Comparison of ENCODE assay signal across 19 cellular contexts in genomic region chr16:88593910-88594309, GRCh38. TPM values are rescaled to one million over a fixed set of nuclear protein-coding genes. Genes with fewer than 3 reads are reported as not detected.
A peak's percentile ranks its signal among the peaks of the same experiment; 100 is the strongest.
DNase-seq lines count a peak whose midpoint lies in the region; ATAC-seq and TF ChIP-seq lines count a peak whose summit lies in the region.
"Had no signal": no experiment of that assay in that cellular context is flagged by ENCODE, and none has a peak within 500 bp of the region (broad histone marks: within the 10 kb centered on the region; RNA-seq: fewer than 3 reads in every experiment).

No MANE protein-coding gene starts in this region.

- H3K4me3 ChIP-seq in CD4-positive, CD25-positive, alpha-beta regulatory T cell (ENCODE audit: low read depth, low read length) = no peak overlapping the region
- no peak overlapping the region for H3K4me3 ChIP-seq in upper lobe of right lung

- H3K4me3 Mint-ChIP-seq in CD4-positive, CD25-positive, alpha-beta regulatory T cell = peak overlapping the region in 2 of 4 donors; percentile 33 to 36
- no peak overlapping the region for H3K4me3 Mint-ChIP-seq in activated CD4-positive, alpha-beta memory T cell treated with anti-CD3 and anti-CD28 coated beads for 36 hours
- H3K4me3 Mint-ChIP-seq: B cell; CD8-positive, alpha-beta T cell; HFFc6 had no signal

- no peak for ATAC-seq in CD4-positive, CD25-positive, alpha-beta regulatory T cell (ENCODE audit: low read depth in 2 of 2)
- ATAC-seq in upper lobe of right lung = no peak
- no peak for ATAC-seq in HG02588 (IDR thresholded peaks at IDR 0.05; ENCODE audit: unreplicated experiment)
- ATAC-seq: CD8-positive, alpha-beta T cell had no signal

- no peak for TF ChIP-seq CTCF in upper lobe of right lung (IDR thresholded peaks at IDR 0.05)

- intact Hi-C loops in upper lobe of right lung (cut with DNase I) = no loop called here
- intact Hi-C loops in activated CD4-positive, alpha-beta memory T cell treated with anti-CD3 and anti-CD28 coated beads for 36 hours (cut with micrococcal nuclease) = loop anchor here (5.0 kb wide), 1 partner anchor 38 kb away; no protein-coding TSS in a partner anchor

- H3K9me3 Mint-ChIP-seq in CD4-positive, CD25-positive, alpha-beta regulatory T cell = no peaks in the 10 kb centered on the region
- H3K9me3 Mint-ChIP-seq in activated CD4-positive, alpha-beta memory T cell treated with anti-CD3 and anti-CD28 coated beads for 36 hours = no peaks in the 10 kb centered on the region
- H3K9me3 Mint-ChIP-seq: CD8-positive, alpha-beta T cell; HFFc6 had no signal

- peaks cover 22% of the 10 kb centered on the region for H3K36me3 Mint-ChIP-seq in CD4-positive, CD25-positive, alpha-beta regulatory T cell
- H3K36me3 Mint-ChIP-seq in activated CD4-positive, alpha-beta memory T cell treated with anti-CD3 and anti-CD28 coated beads for 36 hours = peaks cover 40% of the 10 kb centered on the region

- peaks cover 14 to 63% (median 41%) of the 10 kb centered on the region in 4 donors for H3K4me1 Mint-ChIP-seq in CD4-positive, CD25-positive, alpha-beta regulatory T cell
- peaks cover 39% of the 10 kb centered on the region for H3K4me1 Mint-ChIP-seq in activated CD4-positive, alpha-beta memory T cell treated with anti-CD3 and anti-CD28 coated beads for 36 hours (ENCODE audit: low read depth)

- H3K27ac Mint-ChIP-seq in CD4-positive, CD25-positive, alpha-beta regulatory T cell = peak overlapping the region; percentile 20 to 98 (median 90)
- H3K27ac Mint-ChIP-seq in activated CD4-positive, alpha-beta memory T cell treated with anti-CD3 and anti-CD28 coated beads for 36 hours = no peak overlapping the region
- H3K27ac Mint-ChIP-seq: B cell; CD8-positive, alpha-beta T cell; HFFc6 had no signal

- H3K9me3 ChIP-seq in CD4-positive, CD25-positive, alpha-beta regulatory T cell (ENCODE audit: control insufficient read depth in 2 of 2, low read length in 2 of 2) = no peaks in the 10 kb centered on the region
- H3K9me3 ChIP-seq in upper lobe of right lung = no peaks in the 10 kb centered on the region

- POLR2A ChIA-PET in activated CD4-positive, alpha-beta memory T cell treated with anti-CD3 and anti-CD28 coated beads for 36 hours (lab: Charles Lee) = no interaction called here

- H3K27me3 ChIP-seq in CD4-positive, CD25-positive, alpha-beta regulatory T cell (ENCODE audit: control insufficient read depth, insufficient read depth, low read length) = no peaks in the 10 kb centered on the region
- H3K27me3 ChIP-seq in layer of hippocampus (ENCODE audit: control insufficient read depth, insufficient read depth, low read length) = no peaks in the 10 kb centered on the region
- H3K27me3 ChIP-seq in upper lobe of right lung = no peaks in the 10 kb centered on the region

- peaks cover 22% of the 10 kb centered on the region for H3K36me3 ChIP-seq in CD4-positive, CD25-positive, alpha-beta regulatory T cell (ENCODE audit: control insufficient read depth, insufficient read depth, low read length)
- H3K36me3 ChIP-seq in upper lobe of right lung = peaks cover 25% of the 10 kb centered on the region

- no peak for DNase-seq in CD4-positive, CD25-positive, alpha-beta regulatory T cell
- DNase-seq in caudate nucleus (lab: John Stamatoyannopoulos, UW) (no peak), upper lobe of right lung (no peak)
- no peak for DNase-seq in activated CD4-positive, alpha-beta memory T cell treated with anti-CD3 and anti-CD28 coated beads for 36 hours
- DNase-seq: ACHN; CD8-positive, alpha-beta T cell; COR-L47; DMS153; DMS79 treated with DMSO at 0.1 percent for 48 hours; EL; HCEC 1CT; HFFc6 had no signal

- CTCF ChIA-PET in activated CD4-positive, alpha-beta memory T cell treated with anti-CD3 and anti-CD28 coated beads for 36 hours (lab: Charles Lee) = no interaction called here

- H3K4me1 ChIP-seq in CD4-positive, CD25-positive, alpha-beta regulatory T cell (ENCODE audit: control insufficient read depth, insufficient read depth, low read length, poor library complexity, severe bottlenecking) = peaks cover 45% of the 10 kb centered on the region
- H3K4me1 ChIP-seq in upper lobe of right lung = no peaks in the 10 kb centered on the region

- H3K27ac ChIP-seq in CD4-positive, CD25-positive, alpha-beta regulatory T cell (ENCODE audit: insufficient read depth, low read length, poor library complexity, severe bottlenecking) = peak overlapping the region; percentile 38
- H3K27ac ChIP-seq in caudate nucleus (ENCODE audit: low read depth, low read length) = peak overlapping the region; percentile 14
- H3K27ac ChIP-seq in layer of hippocampus (ENCODE audit: low read depth, low read length) = peak overlapping the region; percentile 74
- peak overlapping the region; percentile 73 for H3K27ac ChIP-seq in temporal lobe (ENCODE audit: low read depth, low read length)
- no peak overlapping the region for H3K27ac ChIP-seq in upper lobe of right lung
- H3K27ac ChIP-seq: C4-2B, HL-60 had no signal

- no peaks in the 10 kb centered on the region for H3K27me3 Mint-ChIP-seq in CD4-positive, CD25-positive, alpha-beta regulatory T cell
- H3K27me3 Mint-ChIP-seq in activated CD4-positive, alpha-beta memory T cell treated with anti-CD3 and anti-CD28 coated beads for 36 hours = no peaks in the 10 kb centered on the region
- H3K27me3 Mint-ChIP-seq: B cell had no signal

RNA-seq across cellular contexts. Expression of gene ZC3H18, which starts 23.7 kb away (rescaled TPM):
- 162 TPM for total RNA-seq in CD4-positive, CD25-positive, alpha-beta regulatory T cell
- 10 to 100 TPM; 10.9 to 15.3 (median 12.8) TPM for polyA plus RNA-seq in CD4-positive, CD25-positive, alpha-beta regulatory T cell
- total RNA-seq in temporal lobe = 9.1 TPM
- 44.5 TPM for total RNA-seq in upper lobe of right lung
- total RNA-seq in activated CD4-positive, alpha-beta memory T cell treated with anti-CD3 and anti-CD28 coated beads for 36 hours = 10 to 100 TPM; 72.0 to 72.7 TPM

RNA-seq across cellular contexts. Expression of gene IL17C, which starts 44.5 kb away (rescaled TPM):
- 1.2 TPM for total RNA-seq in CD4-positive, CD25-positive, alpha-beta regulatory T cell
- not detected for polyA plus RNA-seq in CD4-positive, CD25-positive, alpha-beta regulatory T cell
- total RNA-seq in temporal lobe = not detected
- not detected for total RNA-seq in upper lobe of right lung
- total RNA-seq in activated CD4-positive, alpha-beta memory T cell treated with anti-CD3 and anti-CD28 coated beads for 36 hours = under 1 TPM in 1 of 2 experiments, not detected in 1; 0.22 TPM
- total RNA-seq: A172, HFFc6 had no signal

RNA-seq across cellular contexts. Expression of gene CYBA, which starts 56.9 kb away (rescaled TPM):
- 351 TPM for total RNA-seq in CD4-positive, CD25-positive, alpha-beta regulatory T cell
- polyA plus RNA-seq in CD4-positive, CD25-positive, alpha-beta regulatory T cell = 100 to 1,000 TPM; 707 to 964 (median 782) TPM
- total RNA-seq in temporal lobe (13.5 TPM), upper lobe of right lung (257 TPM)
- total RNA-seq in activated CD4-positive, alpha-beta memory T cell treated with anti-CD3 and anti-CD28 coated beads for 36 hours = 100 to 1,000 TPM; 262 to 265 TPM

Comparison
In these comparisons a context has a peak if more than half of its experiments do, and no peak if none do; other contexts are left out.
1. RNA of gene CYBA, which starts 56.9 kb away (total RNA-seq): 351 TPM in CD4-positive, CD25-positive, alpha-beta regulatory T cell (single experiment), 262 to 265 TPM in activated CD4-positive, alpha-beta memory T cell treated with anti-CD3 and anti-CD28 coated beads for 36 hours and 257 TPM in upper lobe of right lung (single experiment); 13.5 TPM in temporal lobe (single experiment); every median in the first group is over 10 times any median in the second.